In the genomic region with DNA sequence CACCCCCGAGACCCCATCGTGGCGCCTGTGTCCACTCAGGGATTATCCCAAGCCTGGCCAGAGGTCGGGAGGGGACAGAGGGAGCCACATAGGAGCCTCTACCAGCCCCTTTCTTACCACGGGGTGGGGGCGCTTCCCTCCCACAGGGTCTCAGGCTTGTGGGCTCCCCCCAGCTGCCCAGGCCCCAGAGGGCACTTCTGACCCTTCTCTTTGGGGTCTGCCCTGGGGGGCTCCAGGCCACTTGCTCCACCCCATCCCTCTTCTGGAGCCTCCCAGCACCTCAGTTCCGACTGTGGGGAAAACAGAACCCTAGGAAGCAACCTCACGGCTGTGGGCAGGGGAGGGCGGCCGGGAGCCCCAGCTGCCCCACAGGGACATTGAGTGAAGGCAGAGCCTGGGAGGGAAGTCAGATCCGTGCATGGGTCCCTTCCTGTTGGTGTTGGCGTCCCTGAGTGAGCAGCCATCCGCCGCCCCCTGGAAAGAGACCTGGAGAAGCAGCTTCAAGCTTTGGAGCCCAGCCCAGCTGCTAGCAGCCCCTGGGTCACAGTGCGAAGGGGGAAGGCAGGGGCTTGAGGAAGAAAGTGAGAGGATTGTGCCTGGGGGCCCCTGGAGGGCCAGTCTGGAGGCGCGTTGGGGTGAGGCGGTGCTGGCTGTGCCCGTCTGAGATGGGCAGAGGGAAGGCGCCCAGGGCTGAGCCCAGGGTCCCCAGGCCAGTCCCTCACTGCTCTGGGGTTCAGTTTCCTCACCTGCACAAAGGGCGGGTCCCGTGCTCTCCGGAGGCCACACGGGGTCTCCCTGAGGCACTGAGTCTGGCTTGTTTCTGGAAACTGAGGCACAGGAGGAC, we compare ENCODE assay signal across 1 cellular context.
TF ChIP-seq lines count a peak whose summit lies in the region.

No MANE protein-coding gene starts in this region.

TF ChIP-seq in HepG2, 621 proteins besides CTCF, POLR2A, EP300 and RAD21 (continued from another document):
- TF ChIP-seq LRRFIP1 (CRISPR knock-in tag; conservative IDR thresholded peaks at IDR 0.05) (no peak), KLF15 (CRISPR knock-in tag; IDR thresholded peaks at IDR 0.05; ENCODE audit: borderline replicate concordance) (no peak), ZNF558 (CRISPR knock-in tag; IDR thresholded peaks at IDR 0.05; ENCODE audit: borderline replicate concordance) (no peak), SP140L (CRISPR knock-in tag; IDR thresholded peaks at IDR 0.05; ENCODE audit: borderline replicate concordance) (no peak), KMT2B (CRISPR knock-in tag; IDR thresholded peaks at IDR 0.05) (no peak), TCF7 (IDR thresholded peaks at IDR 0.05; ENCODE audit: low read depth) (no peak), SP2 (CRISPR knock-in tag; IDR thresholded peaks at IDR 0.05) (no peak), DRAP1 (CRISPR knock-in tag; IDR thresholded peaks at IDR 0.05) (no peak), HMG20A (CRISPR knock-in tag; IDR thresholded peaks at IDR 0.05; ENCODE audit: borderline replicate concordance) (no peak), HMGXB4 (CRISPR knock-in tag; IDR thresholded peaks at IDR 0.05; ENCODE audit: borderline replicate concordance in 1 of 2, low read depth in 1 of 2) (0 out of 4 replicates have a peak, but pooled peaks of 1 of the 2 experiments have one; percentile 10)
- TF ChIP-seq, protein P1, sequence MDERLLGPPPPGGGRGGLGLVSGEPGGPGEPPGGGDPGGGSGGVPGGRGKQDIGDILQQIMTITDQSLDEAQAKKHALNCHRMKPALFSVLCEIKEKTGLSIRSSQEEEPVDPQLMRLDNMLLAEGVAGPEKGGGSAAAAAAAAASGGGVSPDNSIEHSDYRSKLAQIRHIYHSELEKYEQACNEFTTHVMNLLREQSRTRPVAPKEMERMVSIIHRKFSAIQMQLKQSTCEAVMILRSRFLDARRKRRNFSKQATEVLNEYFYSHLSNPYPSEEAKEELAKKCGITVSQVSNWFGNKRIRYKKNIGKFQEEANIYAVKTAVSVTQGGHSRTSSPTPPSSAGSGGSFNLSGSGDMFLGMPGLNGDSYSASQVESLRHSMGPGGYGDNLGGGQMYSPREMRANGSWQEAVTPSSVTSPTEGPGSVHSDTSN (CRISPR knock-in tag; IDR thresholded peaks at IDR 0.05), result no peak
TF ChIP-seq in HepG2: peak in this region for 8.
